ENCODE assay signal across 9 cellular contexts in the genomic region with DNA sequence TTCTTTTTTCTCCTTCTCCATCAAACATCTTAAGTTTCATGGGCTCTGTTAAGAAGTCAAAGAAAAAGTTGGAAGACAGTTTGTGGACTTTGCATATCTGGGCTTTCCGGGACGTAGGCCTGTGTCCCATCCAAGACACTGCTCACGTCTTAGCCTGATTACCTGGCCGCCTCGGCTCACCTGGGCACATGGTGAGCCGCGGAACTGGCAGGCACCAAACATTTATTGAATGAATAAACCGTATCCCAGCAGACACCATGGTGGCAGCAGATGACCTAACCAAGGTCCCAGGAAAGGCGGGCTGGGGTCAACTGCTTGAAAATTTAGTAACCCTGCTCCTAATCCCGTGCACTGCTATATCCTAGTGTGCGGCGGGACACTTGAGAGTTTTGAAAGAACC. TPM values are rescaled to one million over a fixed set of nuclear protein-coding genes. Genes with fewer than 3 reads are reported as not detected.
DNase-seq lines count a peak whose midpoint lies in the region; ATAC-seq, FAIRE-seq and TF ChIP-seq lines count a peak whose summit lies in the region.
"Had no signal": no experiment of that assay in that cellular context is flagged by ENCODE, and none has a peak within 500 bp of the region (broad histone marks: within the 10 kb centered on the region; RNA-seq: fewer than 3 reads in every experiment).

No MANE protein-coding gene starts in this region.

- H3K27me3 Mint-ChIP-seq in Caco-2 (ENCODE audit: insufficient read depth, unreplicated experiment), result no peaks in the 10 kb centered on the region

- intact Hi-C loops in left ventricle myocardium inferior (cut with micrococcal nuclease) (no loop called here), left ventricle myocardium superior (cut with micrococcal nuclease) (no loop called here), mucosa of descending colon (cut with DNase I, micrococcal nuclease) (no loop called here), vagina (cut with DNase I) (no loop called here), Caco-2 (cut with micrococcal nuclease; ENCODE audit: unreplicated experiment) (no loop called here)

- H3K36me3 Mint-ChIP-seq in Caco-2 (ENCODE audit: insufficient read depth, unreplicated experiment), result peaks cover 25% of the 10 kb centered on the region

- peak overlapping the region; percentile 91 for H3K4me3 ChIP-seq in left ventricle myocardium inferior
- peak overlapping the region; percentile 86 for H3K4me3 ChIP-seq in bronchial epithelial cell (ENCODE audit: low read depth, low read length)
- peak overlapping the region; percentile 26 for H3K4me3 ChIP-seq in mucosa of descending colon
- peak overlapping the region; percentile 74 to 89 for H3K4me3 ChIP-seq in vagina
- H3K4me3 ChIP-seq in Caco-2 (ENCODE audit: low read depth, low read length), result no peak overlapping the region

- H3K27ac ChIP-seq in left ventricle myocardium inferior (replicated peaks), result peak overlapping the region; percentile 98
- peak overlapping the region; percentile 56 for H3K27ac ChIP-seq in vagina

- no peak overlapping the region for H3K27ac Mint-ChIP-seq in Caco-2 (ENCODE audit: unreplicated experiment)

- TF ChIP-seq CTCF in left ventricle myocardium inferior (IDR thresholded peaks at IDR 0.05; ENCODE audit: borderline replicate concordance) (no peak), bronchial epithelial cell (IDR thresholded peaks at IDR 0.05; ENCODE audit: insufficient read depth, low read length, severe bottlenecking) (no peak), mucosa of descending colon (IDR thresholded peaks at IDR 0.05) (no peak), vagina (IDR thresholded peaks at IDR 0.05) (no peak), Caco-2 (IDR thresholded peaks at IDR 0.05; ENCODE audit: insufficient read depth in 1 of 2, low read depth in 1 of 2, low read length in 1 of 2, severe bottlenecking in 1 of 2, unreplicated experiment in 1 of 2) (no peak)

- H3K4me1 ChIP-seq in left ventricle myocardium inferior (peaks cover 22% of the 10 kb centered on the region), mucosa of descending colon (ENCODE audit: low read depth) (peaks cover 3% of the 10 kb centered on the region), vagina (peaks cover 12% of the 10 kb centered on the region), Caco-2 (peaks cover 4% of the 10 kb centered on the region)

- POLR2A ChIA-PET in Caco-2 (lab: Charles Lee), result no interaction called here

- no TSS peak for BruUV-seq in Caco-2 (replicated peaks; lab: Mats Ljungman, UMichigan)

- no peak for TF ChIP-seq POLR2A in vagina (IDR thresholded peaks at IDR 0.05)
- TF ChIP-seq POLR2A in GM18505 (IDR thresholded peaks at IDR 0.05; ENCODE audit: borderline replicate concordance, extremely low read depth, insufficient read depth, insufficient read length), result no peak

- H3K36me3 ChIP-seq in left ventricle myocardium inferior (no peaks in the 10 kb centered on the region), bronchial epithelial cell (ENCODE audit: control insufficient read depth, insufficient read depth, low read length) (no peaks in the 10 kb centered on the region), mucosa of descending colon (ENCODE audit: low read depth) (no peaks in the 10 kb centered on the region), vagina (no peaks in the 10 kb centered on the region), Caco-2 (ENCODE audit: control insufficient read depth, insufficient read depth, low read length) (no peaks in the 10 kb centered on the region)

- H3K27me3 ChIP-seq in left ventricle myocardium inferior (ENCODE audit: low read depth) (no peaks in the 10 kb centered on the region), bronchial epithelial cell (ENCODE audit: control insufficient read depth, insufficient read depth, low read length) (peaks cover 6% of the 10 kb centered on the region), vagina (no peaks in the 10 kb centered on the region), Caco-2 (replicated peaks; ENCODE audit: control insufficient read depth, insufficient read depth, low read length) (peaks cover 2% of the 10 kb centered on the region; the same call in 1 of the 2 replicates)

- H3K4me3 Mint-ChIP-seq in Caco-2 (ENCODE audit: unreplicated experiment), result no peak overlapping the region

- peaks cover 6% of the 10 kb centered on the region for H3K4me1 Mint-ChIP-seq in Caco-2 (ENCODE audit: low read depth, unreplicated experiment)

- DNase-seq in left ventricle myocardium inferior, result no peak
- DNase-seq in left ventricle myocardium superior, result no peak
- no peak for DNase-seq in bronchial epithelial cell (ENCODE audit: low read depth)
- DNase-seq in mucosa of descending colon, result peak in 2 of 3 donors; percentile 18 to 29
- DNase-seq in vagina (ENCODE audit: extremely low spot score in 2 of 2), result peak in 1 of 2 donors; percentile 84
- DNase-seq in Caco-2, result no peak

- peaks cover 6% of the 10 kb centered on the region for H3K9me3 ChIP-seq in left ventricle myocardium inferior (replicated peaks)
- no peaks in the 10 kb centered on the region for H3K9me3 ChIP-seq in mucosa of descending colon
- H3K9me3 ChIP-seq in vagina, result no peaks in the 10 kb centered on the region
- H3K9me3 ChIP-seq in Caco-2, result peaks cover 7% of the 10 kb centered on the region

- no peak for ATAC-seq in left ventricle myocardium superior
- no peak for ATAC-seq in mucosa of descending colon
- ATAC-seq in HG02588 (IDR thresholded peaks at IDR 0.05; ENCODE audit: unreplicated experiment), result no peak
- no peak for ATAC-seq in GM18505 (IDR thresholded peaks at IDR 0.05; ENCODE audit: unreplicated experiment)

- FAIRE-seq in bronchial epithelial cell (lab: Jason Lieb, UNC), result no peak
- FAIRE-seq: G401.6 had no signal

- H3K9me3 Mint-ChIP-seq in Caco-2 (ENCODE audit: unreplicated experiment), result no peaks in the 10 kb centered on the region

- CTCF ChIA-PET in Caco-2 (lab: Charles Lee), result no interaction called here

RNA-seq across cellular contexts. Expression of a gene that starts 35.6 kb away (rescaled TPM):
- total RNA-seq in left ventricle myocardium inferior, result 1,444 TPM
- 1,575 TPM for total RNA-seq in left ventricle myocardium superior
- 279 and 385 TPM in 2 replicates for total RNA-seq in bronchial epithelial cell
- total RNA-seq in mucosa of descending colon, result 100 to 1,000 TPM; 583 to 659 (median 632) TPM
- 875 TPM for total RNA-seq in vagina
- 1,877 and 1,936 TPM in 2 replicates for total RNA-seq in Caco-2 (2022)

RNA-seq across cellular contexts. Expression of a gene that starts 37.4 kb away (rescaled TPM):
- total RNA-seq in left ventricle myocardium inferior, result 0.25 TPM
- 0.35 TPM for total RNA-seq in left ventricle myocardium superior
- total RNA-seq in bronchial epithelial cell, result 0.13 and 1.3 TPM in 2 replicates
- total RNA-seq in mucosa of descending colon, result 1 to 10 TPM in 2 of 3 donors, under 1 TPM in 1; 0.54 to 1.4 (median 1.0) TPM
- not detected for total RNA-seq in vagina
- 4.2 and 5.1 TPM in 2 replicates for total RNA-seq in Caco-2 (2022)

Comparison
In these comparisons a context has a peak if more than half of its experiments do, and no peak if none do; other contexts are left out.
1. DNase-seq: peak in mucosa of descending colon (2 of 3); none in left ventricle myocardium inferior (single experiment), left ventricle myocardium superior (single experiment), bronchial epithelial cell (single experiment) and Caco-2 (0 of 2).